19 cellular contexts compared by ENCODE assay signal in the genomic region with DNA sequence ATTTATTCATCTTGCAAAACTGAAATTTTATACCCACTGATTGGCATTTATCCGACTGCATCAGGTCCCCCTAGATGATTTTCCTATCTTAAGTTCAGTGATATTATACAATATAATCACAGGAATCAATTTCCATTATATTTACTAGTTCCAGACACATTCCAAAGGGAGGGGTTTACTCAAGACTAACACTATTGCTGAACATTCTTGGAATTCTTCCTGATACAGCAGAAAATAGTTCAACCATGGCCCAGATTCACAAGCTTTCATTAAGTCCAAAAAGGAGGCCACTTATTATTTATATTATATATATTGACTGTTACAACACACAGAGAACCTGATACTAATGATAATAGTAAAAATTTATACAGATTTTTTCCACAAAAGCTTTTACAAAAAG.
DNase-seq lines count a peak whose midpoint lies in the region; ATAC-seq and TF ChIP-seq lines count a peak whose summit lies in the region.
"Had no signal": no experiment of that assay in that cellular context is flagged by ENCODE, and none has a peak within 500 bp of the region (broad histone marks: within the 10 kb centered on the region; RNA-seq: fewer than 3 reads in every experiment).

No MANE protein-coding gene starts in this region.

- no peak overlapping the region for H3K14ac ChIP-seq in neuronal stem cell (ENCODE audit: low read length)

- no peak overlapping the region for H2BK5ac ChIP-seq in neuronal stem cell (ENCODE audit: low read length)

- ATAC-seq in SK-N-SH treated with all-trans-retinoic acid at 6 μM for 48 hours: peak; percentile 73
- ATAC-seq in GM19023 (IDR thresholded peaks at IDR 0.05; ENCODE audit: unreplicated experiment): no peak

- H3K18ac ChIP-seq in neuronal stem cell (ENCODE audit: low read length): no peak overlapping the region

- DNase-seq in EL: peak; percentile 66
- DNase-seq in fibroblast of pulmonary artery (ENCODE audit: low read depth): peak; percentile 85
- peak; percentile 37 for DNase-seq in neuronal stem cell (ENCODE audit: low spot score)
- no peak for DNase-seq in activated CD4-positive, alpha-beta T cell treated with anti-CD3 and anti-CD28 coated beads for 4 hours
- DNase-seq in DMS153 (lab: John Stamatoyannopoulos, UW): no peak
- DNase-seq in NCI-H524 treated with DMSO at 0.1 percent for 48 hours (lab: John Stamatoyannopoulos, UW): no peak
- DNase-seq: activated CD4-positive, alpha-beta T cell treated with anti-CD3 and anti-CD28 coated beads, Interleukin-2, amount 50 U/mL, for 4 hours; activated T-cell treated with anti-CD3 and anti-CD28 coated beads, Interleukin-2, amount 50 U/mL, for 1 hour; AML-193; caudate nucleus; effector CD8-positive, alpha-beta T cell; mammary epithelial cell; NCI-H2107; NCI-H774; sigmoid colon; stimulated activated CD4-positive, alpha-beta T cell treated with anti-CD3 and anti-CD28 coated beads, Interleukin-4, amount 100 ng/mL, for 24 hours; stimulated activated CD8-positive, alpha-beta memory T cell treated with anti-CD3 and anti-CD28 coated beads, Interleukin-4, amount 100 ng/mL, for 48 hours had no signal

- peaks cover 0 to 9% of the 10 kb centered on the region in 2 donors for H3K4me1 ChIP-seq in neuronal stem cell (ENCODE audit: control insufficient read depth in 2 of 2, insufficient read depth in 1 of 2, low read depth in 1 of 2, low read length in 2 of 2)

- H2BK15ac ChIP-seq in neuronal stem cell (ENCODE audit: low read length): no peak overlapping the region

- H2BK120ac ChIP-seq in neuronal stem cell (ENCODE audit: low read depth, low read length): no peak overlapping the region

- no peak overlapping the region for H2BK12ac ChIP-seq in neuronal stem cell (ENCODE audit: low read length)

- H3K9ac ChIP-seq in neuronal stem cell (ENCODE audit: low read depth, low read length, poor library complexity): no peak overlapping the region

- H3K27me3 ChIP-seq in neuronal stem cell (ENCODE audit: control insufficient read depth in 3 of 3, insufficient read depth in 3 of 3, low read depth in 1 of 3, low read length in 3 of 3): no peaks in the 10 kb centered on the region
- H3K27me3 ChIP-seq: sigmoid colon had no signal

- no peak overlapping the region for H4K8ac ChIP-seq in neuronal stem cell (ENCODE audit: low read depth, low read length)

- H3K23ac ChIP-seq in neuronal stem cell (ENCODE audit: low read depth, low read length, poor library complexity): no peak overlapping the region

- no peak overlapping the region for H4K91ac ChIP-seq in neuronal stem cell (ENCODE audit: low read depth, low read length, poor library complexity)

- no peaks in the 10 kb centered on the region for H3K36me3 ChIP-seq in neuronal stem cell (replicated peaks in 1 of 2; ENCODE audit: control insufficient read depth in 2 of 2, insufficient read depth in 2 of 2, low read length in 2 of 2)
- H3K36me3 ChIP-seq: sigmoid colon had no signal

- H3K79me1 ChIP-seq in neuronal stem cell (ENCODE audit: low read depth, low read length): no peaks in the 10 kb centered on the region

- no peak overlapping the region for H2AK5ac ChIP-seq in neuronal stem cell (ENCODE audit: low read depth, low read length)

- no peaks in the 10 kb centered on the region for H3K9me3 ChIP-seq in neuronal stem cell (replicated peaks in 1 of 2; ENCODE audit: control insufficient read depth in 2 of 2, insufficient read depth in 1 of 2, low read depth in 1 of 2, low read length in 2 of 2)
- H3K9me3 ChIP-seq: sigmoid colon had no signal

- H3K4me2 ChIP-seq in neuronal stem cell (ENCODE audit: insufficient read depth, low read length, poor library complexity, severe bottlenecking): no peak overlapping the region

- no peak overlapping the region for H3K27ac ChIP-seq in neuronal stem cell (replicated peaks; ENCODE audit: low read length)
- H3K27ac ChIP-seq: sigmoid colon had no signal

- no peak overlapping the region for H2AFZ ChIP-seq in neuronal stem cell (ENCODE audit: low read length)

- H3K4me3 ChIP-seq in fibroblast of pulmonary artery (replicated peaks; ENCODE audit: low read depth, low read length) (no peak overlapping the region), neuronal stem cell (ENCODE audit: low read length in 2 of 2) (no peak overlapping the region)
- H3K4me3 ChIP-seq: sigmoid colon had no signal

- no peak for TF ChIP-seq CTCF in fibroblast of pulmonary artery (IDR thresholded peaks at IDR 0.05; ENCODE audit: low read length, missing control alignments)

- WGBS in neuronal stem cell (ENCODE audit: extremely low coverage in 2 of 2, insufficient read length in 2 of 2, insufficient replicate concordance in 1 of 2), 2 donors: no CpG with 5 or more reads among the region's 1 CpG

- no peak overlapping the region for H3K4ac ChIP-seq in neuronal stem cell (ENCODE audit: low read length)

TF ChIP-seq in SK-N-SH treated with all-trans-retinoic acid at 6 μM for 48 hours, 23 proteins besides CTCF, POLR2A, EP300 and RAD21 (continues in another document):
- TF ChIP-seq RARB (CRISPR knock-in tag; IDR thresholded peaks at IDR 0.05) (no peak), CSDC2 (CRISPR knock-in tag; IDR thresholded peaks at IDR 0.05) (no peak), PPARA (CRISPR knock-in tag; IDR thresholded peaks at IDR 0.05; ENCODE audit: borderline replicate concordance) (no peak), ZFP3 (CRISPR knock-in tag; IDR thresholded peaks at IDR 0.05) (no peak), OSR1 (CRISPR knock-in tag; IDR thresholded peaks at IDR 0.05) (no peak), SNAI2 (CRISPR knock-in tag; IDR thresholded peaks at IDR 0.05) (no peak), ISL1 (CRISPR knock-in tag; IDR thresholded peaks at IDR 0.05) (no peak), CSRNP3 (CRISPR knock-in tag; IDR thresholded peaks at IDR 0.05) (no peak), POU6F1 (CRISPR knock-in tag; IDR thresholded peaks at IDR 0.05; ENCODE audit: borderline replicate concordance, low read depth) (no peak), ESRRG (CRISPR knock-in tag; IDR thresholded peaks at IDR 0.05) (no peak), ARNTL (CRISPR knock-in tag; IDR thresholded peaks at IDR 0.05; ENCODE audit: borderline replicate concordance, low read depth) (no peak), ZNF8 (CRISPR knock-in tag; IDR thresholded peaks at IDR 0.05) (no peak), TCF4 (CRISPR knock-in tag; IDR thresholded peaks at IDR 0.05; ENCODE audit: borderline replicate concordance) (no peak), BACH2 (CRISPR knock-in tag; IDR thresholded peaks at IDR 0.05; ENCODE audit: borderline replicate concordance) (no peak), ZFP30 (CRISPR knock-in tag; IDR thresholded peaks at IDR 0.05) (no peak)
- TF ChIP-seq, protein P1, sequence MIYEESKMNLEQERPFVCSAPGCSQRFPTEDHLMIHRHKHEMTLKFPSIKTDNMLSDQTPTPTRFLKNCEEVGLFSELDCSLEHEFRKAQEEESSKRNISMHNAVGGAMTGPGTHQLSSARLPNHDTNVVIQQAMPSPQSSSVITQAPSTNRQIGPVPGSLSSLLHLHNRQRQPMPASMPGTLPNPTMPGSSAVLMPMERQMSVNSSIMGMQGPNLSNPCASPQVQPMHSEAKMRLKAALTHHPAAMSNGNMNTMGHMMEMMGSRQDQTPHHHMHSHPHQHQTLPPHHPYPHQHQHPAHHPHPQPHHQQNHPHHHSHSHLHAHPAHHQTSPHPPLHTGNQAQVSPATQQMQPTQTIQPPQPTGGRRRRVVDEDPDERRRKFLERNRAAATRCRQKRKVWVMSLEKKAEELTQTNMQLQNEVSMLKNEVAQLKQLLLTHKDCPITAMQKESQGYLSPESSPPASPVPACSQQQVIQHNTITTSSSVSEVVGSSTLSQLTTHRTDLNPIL (CRISPR knock-in tag; IDR thresholded peaks at IDR 0.05; ENCODE audit: low read depth): no peak
- TF ChIP-seq, protein P2, sequence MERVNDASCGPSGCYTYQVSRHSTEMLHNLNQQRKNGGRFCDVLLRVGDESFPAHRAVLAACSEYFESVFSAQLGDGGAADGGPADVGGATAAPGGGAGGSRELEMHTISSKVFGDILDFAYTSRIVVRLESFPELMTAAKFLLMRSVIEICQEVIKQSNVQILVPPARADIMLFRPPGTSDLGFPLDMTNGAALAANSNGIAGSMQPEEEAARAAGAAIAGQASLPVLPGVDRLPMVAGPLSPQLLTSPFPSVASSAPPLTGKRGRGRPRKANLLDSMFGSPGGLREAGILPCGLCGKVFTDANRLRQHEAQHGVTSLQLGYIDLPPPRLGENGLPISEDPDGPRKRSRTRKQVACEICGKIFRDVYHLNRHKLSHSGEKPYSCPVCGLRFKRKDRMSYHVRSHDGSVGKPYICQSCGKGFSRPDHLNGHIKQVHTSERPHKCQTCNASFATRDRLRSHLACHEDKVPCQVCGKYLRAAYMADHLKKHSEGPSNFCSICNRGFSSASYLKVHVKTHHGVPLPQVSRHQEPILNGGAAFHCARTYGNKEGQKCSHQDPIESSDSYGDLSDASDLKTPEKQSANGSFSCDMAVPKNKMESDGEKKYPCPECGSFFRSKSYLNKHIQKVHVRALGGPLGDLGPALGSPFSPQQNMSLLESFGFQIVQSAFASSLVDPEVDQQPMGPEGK (CRISPR knock-in tag; IDR thresholded peaks at IDR 0.05; ENCODE audit: borderline replicate concordance): no peak

Comparison
In these comparisons a context has a peak if more than half of its experiments do, and no peak if none do; other contexts are left out.
1. DNase-seq: peak in EL (single experiment), fibroblast of pulmonary artery (single experiment) and neuronal stem cell (single experiment); none in activated CD4-positive, alpha-beta T cell treated with anti-CD3 and anti-CD28 coated beads for 4 hours (0 of 2), DMS153 (single experiment) and NCI-H524 treated with DMSO at 0.1 percent for 48 hours (single experiment).